10 cellular contexts compared by ENCODE assay signal in genomic region chr6:26502169-26502568, GRCh38. TPM values are rescaled to one million over a fixed set of nuclear protein-coding genes. Genes with fewer than 3 reads are reported as not detected.
A peak's percentile ranks its signal among the peaks of the same experiment; 100 is the strongest.
DNase-seq lines count a peak whose midpoint lies in the region; ATAC-seq, FAIRE-seq and TF ChIP-seq lines count a peak whose summit lies in the region.
"Had no signal": no experiment of that assay in that cellular context is flagged by ENCODE, and none has a peak within 500 bp of the region (broad histone marks: within the 10 kb centered on the region; RNA-seq: fewer than 3 reads in every experiment).

No MANE protein-coding gene starts in this region.

- H3K9ac ChIP-seq in astrocyte (ENCODE audit: low read length): no peak overlapping the region

- peak overlapping the region; percentile 52 for H3K27ac Mint-ChIP-seq in activated CD4-positive, alpha-beta T cell treated with anti-CD3 and anti-CD28 coated beads for 36 hours
- H3K27ac Mint-ChIP-seq in astrocyte (ENCODE audit: unreplicated experiment): no peak overlapping the region

- TF ChIP-seq CTCF in astrocyte (IDR thresholded peaks at IDR 0.05; ENCODE audit: insufficient read depth, low read depth, low read length): no peak

- H3K4me1 ChIP-seq in astrocyte (ENCODE audit: insufficient read depth, low read length): no peaks in the 10 kb centered on the region

- no peak for FAIRE-seq in astrocyte (lab: Jason Lieb, UNC)

- H3K4me3 ChIP-seq in astrocyte (ENCODE audit: insufficient read depth, low read depth, low read length): no peak overlapping the region

- H3K27ac ChIP-seq in astrocyte (ENCODE audit: low read depth, low read length): no peak overlapping the region
- H3K27ac ChIP-seq: epithelial cell of prostate had no signal

- peaks cover 20% of the 10 kb centered on the region for H3K27me3 Mint-ChIP-seq in activated CD4-positive, alpha-beta T cell treated with anti-CD3 and anti-CD28 coated beads for 36 hours
- peaks cover 50% of the 10 kb centered on the region for H3K27me3 Mint-ChIP-seq in astrocyte (ENCODE audit: low read depth, unreplicated experiment)

- POLR2A ChIA-PET in activated CD4-positive, alpha-beta T cell treated with anti-CD3 and anti-CD28 coated beads for 36 hours (lab: Charles Lee): interaction anchor here (1.4 kb wide), 1 partner anchor 28 kb away, joined by 3 read pairs; no protein-coding TSS in a partner anchor

- H3K9me3 ChIP-seq in astrocyte (ENCODE audit: insufficient read depth, low read depth, low read length): no peaks in the 10 kb centered on the region

- H3K36me3 ChIP-seq in astrocyte (ENCODE audit: insufficient read depth, low read length): no peaks in the 10 kb centered on the region

- DNase-seq in activated CD4-positive, alpha-beta T cell treated with anti-CD3 and anti-CD28 coated beads for 36 hours: no peak
- no peak for DNase-seq in activated CD4-positive, alpha-beta T cell treated with anti-CD3 and anti-CD28 coated beads for 4 hours
- DNase-seq in astrocyte (ENCODE audit: low read depth) (no peak), renal cortical epithelial cell (ENCODE audit: low read depth) (peak; percentile 15), retina (no peak), DMS114 treated with DMSO at 0.1 percent for 48 hours (lab: John Stamatoyannopoulos, UW; ENCODE audit: unreplicated experiment) (no peak)
- DNase-seq: NCI-H1092 had no signal

- CTCF ChIA-PET in activated CD4-positive, alpha-beta T cell treated with anti-CD3 and anti-CD28 coated beads for 36 hours (lab: Charles Lee): no interaction called here

- peaks cover 32% of the 10 kb centered on the region for H3K27me3 ChIP-seq in astrocyte (ENCODE audit: insufficient read depth, low read length)

- peak overlapping the region; percentile 67 for H3K4me3 Mint-ChIP-seq in activated CD4-positive, alpha-beta T cell treated with anti-CD3 and anti-CD28 coated beads for 36 hours
- H3K4me3 Mint-ChIP-seq in astrocyte (ENCODE audit: unreplicated experiment): no peak overlapping the region

- no peaks in the 10 kb centered on the region for H3K9me3 Mint-ChIP-seq in activated CD4-positive, alpha-beta T cell treated with anti-CD3 and anti-CD28 coated beads for 36 hours (ENCODE audit: low read depth)
- H3K9me3 Mint-ChIP-seq in astrocyte (ENCODE audit: unreplicated experiment): no peaks in the 10 kb centered on the region

- ATAC-seq in activated CD4-positive, alpha-beta T cell treated with anti-CD3 and anti-CD28 coated beads for 36 hours: no peak
- ATAC-seq in HG03175 (IDR thresholded peaks at IDR 0.05; ENCODE audit: unreplicated experiment): peak; percentile 66
- no peak for ATAC-seq in GM19395 (IDR thresholded peaks at IDR 0.05; ENCODE audit: unreplicated experiment)

- H3K4me1 Mint-ChIP-seq in activated CD4-positive, alpha-beta T cell treated with anti-CD3 and anti-CD28 coated beads for 36 hours: peaks cover 9% of the 10 kb centered on the region
- no peaks in the 10 kb centered on the region for H3K4me1 Mint-ChIP-seq in astrocyte (ENCODE audit: low read depth, unreplicated experiment)

- H2AFZ ChIP-seq in astrocyte (ENCODE audit: low read depth, low read length): no peak overlapping the region

- no peaks in the 10 kb centered on the region for H3K36me3 Mint-ChIP-seq in activated CD4-positive, alpha-beta T cell treated with anti-CD3 and anti-CD28 coated beads for 36 hours (ENCODE audit: low read depth)
- no peaks in the 10 kb centered on the region for H3K36me3 Mint-ChIP-seq in astrocyte (ENCODE audit: low read depth, unreplicated experiment)

- H4K20me1 ChIP-seq in astrocyte (ENCODE audit: insufficient read depth, low read length): no peaks in the 10 kb centered on the region

- H3K4me2 ChIP-seq in astrocyte (ENCODE audit: low read length): peak overlapping the region; percentile 81

- H3K79me2 ChIP-seq in astrocyte (ENCODE audit: insufficient read depth, low read length): no peaks in the 10 kb centered on the region

- intact Hi-C loops in activated CD4-positive, alpha-beta T cell treated with anti-CD3 and anti-CD28 coated beads for 36 hours (cut with DNase I, micrococcal nuclease): no loop called here

RNA-seq across cellular contexts. Expression of gene BTN1A1, which starts 2.1 kb away (rescaled TPM):
- total RNA-seq in activated CD4-positive, alpha-beta T cell treated with anti-CD3 and anti-CD28 coated beads for 36 hours: not detected
- total RNA-seq in astrocyte (not detected in 2 replicates), renal cortical epithelial cell (not detected in 2 replicates)

RNA-seq across cellular contexts. Expression of gene HMGN4, which starts 36.0 kb away (rescaled TPM):
- 10 to 100 TPM; 63.6 to 86.4 TPM for total RNA-seq in activated CD4-positive, alpha-beta T cell treated with anti-CD3 and anti-CD28 coated beads for 36 hours
- total RNA-seq in astrocyte (46.2 and 49.4 TPM in 2 replicates), renal cortical epithelial cell (117 and 119 TPM in 2 replicates)

RNA-seq across cellular contexts. Expression of gene BTN2A1, which starts 44.4 kb away (rescaled TPM):
- total RNA-seq in activated CD4-positive, alpha-beta T cell treated with anti-CD3 and anti-CD28 coated beads for 36 hours: 10 to 100 TPM; 17.3 to 17.5 TPM
- total RNA-seq in astrocyte (50.4 and 51.5 TPM in 2 replicates), renal cortical epithelial cell (8.2 and 13.5 TPM in 2 replicates)
